In the genomic region with DNA sequence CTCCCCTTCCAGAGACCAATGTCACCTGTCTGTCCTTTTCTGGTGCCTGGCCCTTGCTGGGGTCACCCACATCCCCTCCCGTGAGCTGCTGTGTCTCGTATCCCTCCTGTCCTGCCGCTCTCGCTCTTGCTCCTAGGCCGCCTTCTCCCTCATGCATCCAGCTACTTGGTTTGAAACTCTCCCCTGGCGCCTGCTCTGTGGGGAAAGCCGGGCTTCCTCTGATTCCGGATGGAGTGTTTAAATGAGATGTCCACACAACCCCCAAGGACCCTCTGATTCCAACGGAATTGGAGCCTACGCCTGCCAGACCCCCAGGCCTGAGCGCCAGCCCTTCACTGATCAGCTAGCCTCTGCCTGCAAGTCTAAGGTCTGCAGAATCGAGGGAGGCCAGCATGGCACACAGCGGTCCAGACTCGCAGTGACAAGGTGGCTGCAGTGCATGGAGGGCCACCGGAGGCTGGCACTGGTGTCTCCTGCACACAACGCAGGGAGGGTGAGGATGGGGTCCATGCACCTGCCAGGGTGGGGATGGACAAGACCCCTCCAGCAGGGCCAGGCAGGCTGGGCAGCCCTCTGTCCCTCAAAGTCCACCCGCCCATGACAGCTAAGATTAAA, we compare ENCODE assay signal across 13 cellular contexts. TPM values are rescaled to one million over a fixed set of nuclear protein-coding genes. Genes with fewer than 3 reads are reported as not detected.
A peak's percentile ranks its signal among the peaks of the same experiment; 100 is the strongest.
DNase-seq lines count a peak whose midpoint lies in the region; TF ChIP-seq lines count a peak whose summit lies in the region.
"Had no signal": no experiment of that assay in that cellular context is flagged by ENCODE, and none has a peak within 500 bp of the region (broad histone marks: within the 10 kb centered on the region; RNA-seq: fewer than 3 reads in every experiment).

No MANE protein-coding gene starts in this region.

- no peaks in the 10 kb centered on the region for H3K36me3 ChIP-seq in breast epithelium
- no peaks in the 10 kb centered on the region for H3K36me3 ChIP-seq in mucosa of rectum (ENCODE audit: control insufficient read depth in 2 of 2, insufficient read depth in 2 of 2, low read length in 2 of 2)
- no peaks in the 10 kb centered on the region for H3K36me3 ChIP-seq in suprapubic skin

- peak overlapping the region in 1 of 2 donors; percentile 15 for H3K9ac ChIP-seq in mucosa of rectum (ENCODE audit: low read depth in 1 of 2, low read length in 2 of 2)

- H3K9me3 Mint-ChIP-seq in immature natural killer cell, result no peaks in the 10 kb centered on the region
- H3K9me3 Mint-ChIP-seq: CD8-positive, alpha-beta memory T cell; T-helper 2 cell treated with Interferon-gamma antibody and Interleukin-4, amounts not matched to agents 5 μg/mL and 100 μg/mL, for 36 hours had no signal

- no peak for TF ChIP-seq EP300 in suprapubic skin (IDR thresholded peaks at IDR 0.05)

- H3K4me3 Mint-ChIP-seq in immature natural killer cell, result no peak overlapping the region

- TF ChIP-seq CTCF in breast epithelium (IDR thresholded peaks at IDR 0.05), result no peak
- TF ChIP-seq CTCF in suprapubic skin (IDR thresholded peaks at IDR 0.05), result no peak

- peak overlapping the region; percentile 48 to 95 for H3K27ac ChIP-seq in breast epithelium
- H3K27ac ChIP-seq in mucosa of rectum (ENCODE audit: low read depth in 2 of 2, low read length in 2 of 2), result peak overlapping the region; percentile 84 to 87
- peak overlapping the region; percentile 97 for H3K27ac ChIP-seq in suprapubic skin

- intact Hi-C loops in breast epithelium (cut with DNase I; ENCODE audit: low total_unique reads), result loop anchor here (5.0 kb wide), 1 partner anchor 49 kb away; the partner anchor contains the start of gene RFX2

- H3K9me3 ChIP-seq in breast epithelium (no peaks in the 10 kb centered on the region), mucosa of rectum (ENCODE audit: control insufficient read depth in 2 of 2, low read length in 2 of 2) (no peaks in the 10 kb centered on the region), suprapubic skin (no peaks in the 10 kb centered on the region)

- H3K4me1 Mint-ChIP-seq in immature natural killer cell, result peaks cover 13 to 38% of the 10 kb centered on the region in 2 donors

- H3K4me3 ChIP-seq in breast epithelium (no peak overlapping the region), mucosa of rectum (ENCODE audit: low read length in 2 of 2) (peak overlapping the region in 1 of 2 donors; percentile 42), suprapubic skin (no peak overlapping the region)

- peak overlapping the region in 1 of 6 donors; percentile 22 for H3K27ac Mint-ChIP-seq in immature natural killer cell
- H3K27ac Mint-ChIP-seq: T-helper 2 cell treated with Interferon-gamma antibody and Interleukin-4, amounts not matched to agents 5 μg/mL and 100 μg/mL, for 36 hours had no signal

- H3K4me1 ChIP-seq in breast epithelium, result peaks cover 4 to 8% of the 10 kb centered on the region in 2 donors
- H3K4me1 ChIP-seq in mucosa of rectum (ENCODE audit: control insufficient read depth in 2 of 2, insufficient read depth in 2 of 2, low read length in 2 of 2), result peaks cover 62 to 63% of the 10 kb centered on the region in 2 donors
- peaks cover 99% of the 10 kb centered on the region for H3K4me1 ChIP-seq in suprapubic skin

- peak; percentile 46 for DNase-seq in activated CD8-positive, alpha-beta memory T cell treated with anti-CD3 and anti-CD28 coated beads, Interleukin-2, amount 50 U/mL, for 48 hours
- no peak for DNase-seq in activated CD8-positive, alpha-beta memory T cell treated with anti-CD3 and anti-CD28 coated beads for 24 hours
- DNase-seq in breast epithelium (ENCODE audit: low spot score in 2 of 2) (peak in 1 of 2 donors; percentile 43), suprapubic skin (ENCODE audit: low spot score in 2 of 2) (peak; percentile 67 to 76), SIG-M5 treated with dmso at 0.1 percent for 504 hours (lab: John Stamatoyannopoulos, UW; ENCODE audit: unreplicated experiment) (no peak), superior temporal gyrus (ENCODE audit: extremely low spot score) (no peak), immature natural killer cell (no peak)
- DNase-seq: hippocampal formation, NCI-H1436, NCI-H510A had no signal

- H3K36me3 Mint-ChIP-seq in immature natural killer cell, result no peaks in the 10 kb centered on the region
- H3K36me3 Mint-ChIP-seq: CD8-positive, alpha-beta memory T cell had no signal

- H3K27me3 Mint-ChIP-seq in immature natural killer cell (ENCODE audit: low read depth in 3 of 3), result peaks cover 3 to 14% (median 7%) of the 10 kb centered on the region in 3 donors

- 90% methylated on average over 17 of the region's 17 CpGs for WGBS in suprapubic skin

- TF ChIP-seq POLR2A in breast epithelium (IDR thresholded peaks at IDR 0.05), result no peak
- no peak for TF ChIP-seq POLR2A in suprapubic skin (IDR thresholded peaks at IDR 0.05)

- no peaks in the 10 kb centered on the region for H3K27me3 ChIP-seq in breast epithelium
- H3K27me3 ChIP-seq in mucosa of rectum (ENCODE audit: control insufficient read depth in 2 of 2, insufficient read depth in 2 of 2, low read length in 2 of 2), result no peaks in the 10 kb centered on the region
- no peaks in the 10 kb centered on the region for H3K27me3 ChIP-seq in suprapubic skin

RNA-seq across cellular contexts. Expression of gene RFX2, which starts 47.2 kb away (rescaled TPM):
- total RNA-seq in breast epithelium (10 to 100 TPM in 1 of 3 donors, 1 to 10 TPM in 2; 6.1 to 16.2 (median 9.2) TPM), suprapubic skin (10 to 100 TPM; 28.8 to 62.0 (median 43.5) TPM)
- 1 to 10 TPM in 2 of 3 donors, not detected in 1; 2.2 to 3.9 TPM for polyA plus RNA-seq in immature natural killer cell

Comparison
In these comparisons a context has a peak if more than half of its experiments do, and no peak if none do; other contexts are left out.
1. DNase-seq: peak in activated CD8-positive, alpha-beta memory T cell treated with anti-CD3 and anti-CD28 coated beads, Interleukin-2, amount 50 U/mL, for 48 hours (single experiment) and suprapubic skin (2 of 2); none in activated CD8-positive, alpha-beta memory T cell treated with anti-CD3 and anti-CD28 coated beads for 24 hours (single experiment), SIG-M5 treated with dmso at 0.1 percent for 504 hours (single experiment), superior temporal gyrus (single experiment) and immature natural killer cell (0 of 3).
2. Peak in every context shown above with its lines, with median percentiles within 50 percentile points of each other: H3K27ac ChIP-seq.